In the genomic region with DNA sequence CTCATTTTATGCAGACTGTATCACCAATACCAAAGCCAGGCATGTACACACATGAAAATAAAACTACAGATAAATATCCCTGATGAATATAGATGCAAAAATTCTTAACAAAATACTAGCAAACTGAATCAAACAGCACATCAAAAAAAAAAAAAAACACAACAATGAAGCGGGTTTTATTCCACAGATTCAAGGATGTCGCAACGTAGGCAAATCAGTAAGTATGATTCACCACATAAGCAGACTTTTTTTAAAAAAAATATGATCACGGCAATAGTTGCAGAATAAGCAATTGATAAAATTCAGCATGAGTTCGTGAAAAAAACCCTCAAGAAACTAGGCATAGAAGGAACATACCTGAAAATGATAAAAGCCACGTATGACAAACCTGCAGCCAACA, we compare ENCODE assay signal across 28 cellular contexts. TPM values are rescaled to one million over a fixed set of nuclear protein-coding genes. Genes with fewer than 3 reads are reported as not detected.
"Had no signal": no experiment of that assay in that cellular context is flagged by ENCODE, and none has a peak within 500 bp of the region (broad histone marks: within the 10 kb centered on the region; RNA-seq: fewer than 3 reads in every experiment).

No MANE protein-coding gene starts in this region.

- H3K4me1 ChIP-seq: heart left ventricle, pancreas, psoas muscle, right atrium auricular region, thyroid gland, upper lobe of right lung had no signal

- H3K4me3 Mint-ChIP-seq: activated CD4-positive, alpha-beta T cell treated with anti-CD3 and anti-CD28 coated beads, Interleukin-2, amount 10 ng/mL, durations not matched to agents 7 days and 5 days; activated CD8-positive, alpha-beta T cell treated with anti-CD3 and anti-CD28 coated beads, Interleukin-2, amount 10 ng/mL, durations not matched to agents 7 days and 5 days; activated naive CD8-positive, alpha-beta T cell; activated T-helper 17 cell treated with anti-CD3 and anti-CD28 coated beads, Interleukin-2, amount 50 U/mL, for 72 hours; nephron progenitor cell had no signal

- H3K9me3 Mint-ChIP-seq: activated CD4-positive, alpha-beta T cell treated with anti-CD3 and anti-CD28 coated beads, Interleukin-2, amount 10 ng/mL, durations not matched to agents 7 days and 5 days; activated T-helper 17 cell treated with anti-CD3 and anti-CD28 coated beads, Interleukin-2, amount 50 U/mL, for 72 hours; nephron progenitor cell had no signal

- H3K36me3 Mint-ChIP-seq: activated naive CD8-positive, alpha-beta T cell had no signal

- H3K4me1 Mint-ChIP-seq: activated CD4-positive, alpha-beta T cell treated with anti-CD3 and anti-CD28 coated beads, Interleukin-2, amount 10 ng/mL, durations not matched to agents 7 days and 5 days; activated T-helper 17 cell treated with anti-CD3 and anti-CD28 coated beads, Interleukin-2, amount 50 U/mL, for 72 hours; nephron progenitor cell had no signal

- DNase-seq: activated CD4-positive, alpha-beta T cell treated with anti-CD3 and anti-CD28 coated beads, Interleukin-2, amount 10 ng/mL, durations not matched to agents 7 days and 5 days; activated CD8-positive, alpha-beta T cell treated with anti-CD3 and anti-CD28 coated beads, Interleukin-2, amount 10 ng/mL, durations not matched to agents 7 days and 5 days; activated naive CD4-positive, alpha-beta T cell; amniotic stem cell; dermis blood vessel endothelial cell; effector CD8-positive, alpha-beta T cell; heart left ventricle; islet precursor cell; left cardiac atrium; mesendoderm; mucosa of descending colon; nephron progenitor cell; pancreas; psoas muscle; stimulated activated CD4-positive, alpha-beta T cell treated with anti-CD3 and anti-CD28 coated beads, Interleukin-4, amount 100 ng/mL, for 24 hours; stimulated activated naive CD4-positive, alpha-beta T cell treated with Interleukin-2 at 50 U/mL for 16 hours; substantia nigra; thyroid gland; upper lobe of right lung had no signal

- H3K27me3 ChIP-seq: cardiac muscle cell, heart left ventricle, pancreas, right atrium auricular region, thyroid gland, upper lobe of right lung had no signal

- ATAC-seq: activated CD4-positive, CD25-positive, alpha-beta regulatory T cell treated with anti-CD3 and anti-CD28 coated beads, Interleukin-2, amount 50 U/mL, for 24 hours; activated CD8-positive, alpha-beta T cell treated with anti-CD3 and anti-CD28 coated beads, Interleukin-2, amount 10 ng/mL, durations not matched to agents 7 days and 5 days; activated T-helper 17 cell treated with anti-CD3 and anti-CD28 coated beads, Interleukin-2, amount 50 U/mL, for 72 hours; heart left ventricle; left cardiac atrium; mucosa of descending colon; pancreas; psoas muscle; upper lobe of right lung had no signal

- H3K27ac ChIP-seq: cardiac muscle cell, heart left ventricle, pancreas, psoas muscle, thyroid gland, upper lobe of right lung, VCaP had no signal

- H3K27ac Mint-ChIP-seq: activated CD4-positive, alpha-beta T cell treated with anti-CD3 and anti-CD28 coated beads, Interleukin-2, amount 10 ng/mL, durations not matched to agents 7 days and 5 days; activated CD8-positive, alpha-beta T cell treated with anti-CD3 and anti-CD28 coated beads, Interleukin-2, amount 10 ng/mL, durations not matched to agents 7 days and 5 days; activated naive CD8-positive, alpha-beta T cell; activated T-helper 17 cell treated with anti-CD3 and anti-CD28 coated beads, Interleukin-2, amount 50 U/mL, for 72 hours; nephron progenitor cell had no signal

- H3K36me3 ChIP-seq: cardiac muscle cell, heart left ventricle, pancreas, right atrium auricular region, thyroid gland, upper lobe of right lung had no signal

- H3K9me3 ChIP-seq: heart left ventricle, mucosa of descending colon, pancreas, psoas muscle, right atrium auricular region, thyroid gland, upper lobe of right lung had no signal

- H3K4me3 ChIP-seq: cardiac muscle cell, heart left ventricle, mucosa of descending colon, pancreas, psoas muscle, right atrium auricular region, thyroid gland, upper lobe of right lung had no signal

RNA-seq across cellular contexts. Expression of gene OR51F1, which starts 21.3 kb away (rescaled TPM):
- total RNA-seq: activated CD4-positive, alpha-beta T cell treated with anti-CD3 and anti-CD28 coated beads, Interleukin-2, amount 10 ng/mL, durations not matched to agents 7 days and 5 days; activated CD8-positive, alpha-beta T cell treated with anti-CD3 and anti-CD28 coated beads, Interleukin-2, amount 10 ng/mL, durations not matched to agents 7 days and 5 days; activated T-helper 17 cell treated with anti-CD3 and anti-CD28 coated beads, Interleukin-2, amount 50 U/mL, for 72 hours; cardiac muscle cell; dermis blood vessel endothelial cell; heart left ventricle; left cardiac atrium; lower leg skin; mucosa of descending colon; pancreas; psoas muscle; right atrium auricular region; T-helper 2 cell treated with Interferon-gamma antibody and Interleukin-4, amounts not matched to agents 100 ng/mL and 5 ng/mL, for 36 hours; thyroid gland; upper lobe of right lung had no signal
- polyA plus RNA-seq: cardiac muscle cell, esophagus, heart left ventricle, pancreas, psoas muscle had no signal

RNA-seq across cellular contexts. Expression of gene MMP26, which starts 43.9 kb away (rescaled TPM):
- total RNA-seq: activated CD4-positive, alpha-beta T cell treated with anti-CD3 and anti-CD28 coated beads, Interleukin-2, amount 10 ng/mL, durations not matched to agents 7 days and 5 days; activated CD8-positive, alpha-beta T cell treated with anti-CD3 and anti-CD28 coated beads, Interleukin-2, amount 10 ng/mL, durations not matched to agents 7 days and 5 days; activated T-helper 17 cell treated with anti-CD3 and anti-CD28 coated beads, Interleukin-2, amount 50 U/mL, for 72 hours; cardiac muscle cell; dermis blood vessel endothelial cell; heart left ventricle; left cardiac atrium; lower leg skin; mucosa of descending colon; pancreas; psoas muscle; right atrium auricular region; T-helper 2 cell treated with Interferon-gamma antibody and Interleukin-4, amounts not matched to agents 100 ng/mL and 5 ng/mL, for 36 hours; thyroid gland; upper lobe of right lung had no signal
- polyA plus RNA-seq: cardiac muscle cell, esophagus, heart left ventricle, psoas muscle had no signal

RNA-seq across cellular contexts. Expression of gene OR51E2, which starts 50.8 kb away (rescaled TPM):
- total RNA-seq: activated CD4-positive, alpha-beta T cell treated with anti-CD3 and anti-CD28 coated beads, Interleukin-2, amount 10 ng/mL, durations not matched to agents 7 days and 5 days; activated CD8-positive, alpha-beta T cell treated with anti-CD3 and anti-CD28 coated beads, Interleukin-2, amount 10 ng/mL, durations not matched to agents 7 days and 5 days; activated T-helper 17 cell treated with anti-CD3 and anti-CD28 coated beads, Interleukin-2, amount 50 U/mL, for 72 hours; cardiac muscle cell; dermis blood vessel endothelial cell; T-helper 2 cell treated with Interferon-gamma antibody and Interleukin-4, amounts not matched to agents 100 ng/mL and 5 ng/mL, for 36 hours; thyroid gland; upper lobe of right lung had no signal
- polyA plus RNA-seq: cardiac muscle cell had no signal

RNA-seq across cellular contexts. Expression of gene OR52R1, which starts 55.7 kb away (rescaled TPM):
- total RNA-seq: activated CD4-positive, alpha-beta T cell treated with anti-CD3 and anti-CD28 coated beads, Interleukin-2, amount 10 ng/mL, durations not matched to agents 7 days and 5 days; activated CD8-positive, alpha-beta T cell treated with anti-CD3 and anti-CD28 coated beads, Interleukin-2, amount 10 ng/mL, durations not matched to agents 7 days and 5 days; activated T-helper 17 cell treated with anti-CD3 and anti-CD28 coated beads, Interleukin-2, amount 50 U/mL, for 72 hours; cardiac muscle cell; dermis blood vessel endothelial cell; heart left ventricle; left cardiac atrium; lower leg skin; mucosa of descending colon; pancreas; psoas muscle; right atrium auricular region; T-helper 2 cell treated with Interferon-gamma antibody and Interleukin-4, amounts not matched to agents 100 ng/mL and 5 ng/mL, for 36 hours; thyroid gland; upper lobe of right lung had no signal
- polyA plus RNA-seq: cardiac muscle cell, esophagus, heart left ventricle, pancreas, psoas muscle had no signal
